ENCODE assay signal across 26 cellular contexts in the genomic region with DNA sequence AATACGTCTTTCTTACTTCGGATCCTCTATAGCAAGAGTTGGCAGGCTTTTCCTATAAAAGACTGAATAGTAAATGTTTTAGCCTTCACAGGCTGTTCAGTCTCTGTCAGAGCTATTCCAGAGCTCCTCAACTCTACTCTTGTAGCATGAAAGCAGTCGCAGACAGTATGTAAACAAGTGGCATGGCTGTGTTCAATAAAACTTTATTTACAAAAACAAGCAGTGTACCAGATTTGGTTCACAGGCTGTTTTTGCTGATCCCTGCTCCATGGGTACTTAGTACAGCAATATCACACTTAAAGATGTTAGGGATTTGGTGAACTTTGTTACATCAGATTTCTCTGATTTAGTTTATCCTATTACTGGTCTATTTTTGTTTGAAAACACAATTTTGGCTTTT.
"Had no signal": no experiment of that assay in that cellular context is flagged by ENCODE, and none has a peak within 500 bp of the region (broad histone marks: within the 10 kb centered on the region; RNA-seq: fewer than 3 reads in every experiment).

No MANE protein-coding gene starts in this region.

- H3K27ac ChIP-seq: ascending aorta, breast epithelium, coronary artery, dorsolateral prefrontal cortex had no signal

- H3K4me1 ChIP-seq: ascending aorta, breast epithelium had no signal

- H3K9me3 ChIP-seq: ascending aorta, breast epithelium had no signal

- DNase-seq: activated CD4-positive, alpha-beta memory T cell treated with anti-CD3 and anti-CD28 coated beads, Interleukin-2, amount 10 ng/mL, durations not matched to agents 7 days and 5 days; activated CD4-positive, alpha-beta T cell treated with anti-CD3 and anti-CD28 coated beads for 1 hour; activated CD4-positive, alpha-beta T cell treated with anti-CD3 and anti-CD28 coated beads for 4 hours; activated CD4-positive, alpha-beta T cell treated with anti-CD3 and anti-CD28 coated beads, Interleukin-2, amount 10 ng/mL, durations not matched to agents 7 days and 5 days; activated CD4-positive, alpha-beta T cell treated with anti-CD3 and anti-CD28 coated beads, Interleukin-2, amount 50 U/mL, for 4 hours; activated CD8-positive, alpha-beta memory T cell treated with anti-CD3 and anti-CD28 coated beads, Interleukin-2, amount 50 U/mL, for 48 hours; activated gamma-delta T cell treated with Interleukin-2 at 50 U/mL for 16 hours; activated naive CD4-positive, alpha-beta T cell treated with anti-CD3 and anti-CD28 coated beads for 36 hours; activated naive CD8-positive, alpha-beta T cell treated with anti-CD3 and anti-CD28 coated beads, Interleukin-2, amount 10 ng/mL, durations not matched to agents 7 days and 5 days; activated T-cell treated with anti-CD3 and anti-CD28 coated beads for 4 hours; activated T-cell treated with anti-CD3 and anti-CD28 coated beads, Interleukin-2, amount 50 U/mL, for 24 hours; activated T-cell treated with anti-CD3 and anti-CD28 coated beads, Interleukin-2, amount 50 U/mL, for 72 hours; dorsolateral prefrontal cortex; effector memory CD4-positive, alpha-beta T cell; endodermal cell; foreskin fibroblast; head of caudate nucleus; T-helper 2 cell had no signal

- H3K27me3 Mint-ChIP-seq: activated CD4-positive, alpha-beta memory T cell treated with anti-CD3 and anti-CD28 coated beads, Interleukin-2, amount 10 ng/mL, durations not matched to agents 7 days and 5 days; activated CD4-positive, alpha-beta T cell treated with anti-CD3 and anti-CD28 coated beads, Interleukin-2, amount 10 ng/mL, durations not matched to agents 7 days and 5 days; activated naive CD8-positive, alpha-beta T cell treated with anti-CD3 and anti-CD28 coated beads, Interleukin-2, amount 10 ng/mL, durations not matched to agents 7 days and 5 days; activated T-cell treated with anti-CD3 and anti-CD28 coated beads, Interleukin-2, amount 50 U/mL, for 24 hours; brain; central memory CD8-positive, alpha-beta T cell; dendritic cell treated with granulocyte-macrophage colony-stimulating factor and Interleukin-4, amounts not matched to agents 40 ng/mL and 50 ng/mL, for 4 days had no signal

- H3K9me3 Mint-ChIP-seq: activated CD4-positive, alpha-beta memory T cell treated with anti-CD3 and anti-CD28 coated beads, Interleukin-2, amount 10 ng/mL, durations not matched to agents 7 days and 5 days; activated naive CD4-positive, alpha-beta T cell treated with anti-CD3 and anti-CD28 coated beads, Interleukin-2, amount 50 U/mL, for 72 hours; activated naive CD8-positive, alpha-beta T cell treated with anti-CD3 and anti-CD28 coated beads, Interleukin-2, amount 10 ng/mL, durations not matched to agents 7 days and 5 days; activated T-cell treated with anti-CD3 and anti-CD28 coated beads, Interleukin-2, amount 50 U/mL, for 24 hours; central memory CD8-positive, alpha-beta T cell; dendritic cell treated with granulocyte-macrophage colony-stimulating factor and Interleukin-4, amounts not matched to agents 40 ng/mL and 50 ng/mL, for 4 days had no signal

- H3K36me3 ChIP-seq: ascending aorta, breast epithelium had no signal

- H3K27ac Mint-ChIP-seq: activated CD4-positive, alpha-beta memory T cell treated with anti-CD3 and anti-CD28 coated beads, Interleukin-2, amount 10 ng/mL, durations not matched to agents 7 days and 5 days; activated CD4-positive, alpha-beta T cell treated with anti-CD3 and anti-CD28 coated beads, Interleukin-2, amount 10 ng/mL, durations not matched to agents 7 days and 5 days; activated naive CD4-positive, alpha-beta T cell treated with anti-CD3 and anti-CD28 coated beads for 36 hours; activated naive CD4-positive, alpha-beta T cell treated with anti-CD3 and anti-CD28 coated beads, Interleukin-2, amount 50 U/mL, for 72 hours; activated naive CD8-positive, alpha-beta T cell treated with anti-CD3 and anti-CD28 coated beads, Interleukin-2, amount 10 ng/mL, durations not matched to agents 7 days and 5 days; activated T-cell treated with anti-CD3 and anti-CD28 coated beads, Interleukin-2, amount 50 U/mL, for 24 hours; activated T-cell treated with anti-CD3 and anti-CD28 coated beads, Interleukin-2, amount 50 U/mL, for 72 hours; brain; dendritic cell treated with granulocyte-macrophage colony-stimulating factor and Interleukin-4, amounts not matched to agents 40 ng/mL and 50 ng/mL, for 4 days; endodermal cell had no signal

- H3K4me3 Mint-ChIP-seq: activated CD4-positive, alpha-beta memory T cell treated with anti-CD3 and anti-CD28 coated beads, Interleukin-2, amount 10 ng/mL, durations not matched to agents 7 days and 5 days; activated CD4-positive, alpha-beta T cell treated with anti-CD3 and anti-CD28 coated beads, Interleukin-2, amount 10 ng/mL, durations not matched to agents 7 days and 5 days; activated naive CD4-positive, alpha-beta T cell treated with anti-CD3 and anti-CD28 coated beads for 36 hours; activated naive CD8-positive, alpha-beta T cell treated with anti-CD3 and anti-CD28 coated beads, Interleukin-2, amount 10 ng/mL, durations not matched to agents 7 days and 5 days; activated T-cell treated with anti-CD3 and anti-CD28 coated beads, Interleukin-2, amount 50 U/mL, for 24 hours; activated T-cell treated with anti-CD3 and anti-CD28 coated beads, Interleukin-2, amount 50 U/mL, for 72 hours; brain; central memory CD8-positive, alpha-beta T cell; dendritic cell treated with granulocyte-macrophage colony-stimulating factor and Interleukin-4, amounts not matched to agents 40 ng/mL and 50 ng/mL, for 4 days; endodermal cell had no signal

- ATAC-seq: activated naive CD4-positive, alpha-beta T cell treated with anti-CD3 and anti-CD28 coated beads, Interleukin-2, amount 50 U/mL, for 72 hours; activated T-cell treated with anti-CD3 and anti-CD28 coated beads, Interleukin-2, amount 50 U/mL, for 72 hours; esophagus mucosa had no signal

- H3K4me3 ChIP-seq: ascending aorta, breast epithelium, coronary artery, dorsolateral prefrontal cortex had no signal
